20 cellular contexts compared by ENCODE assay signal in genomic region chr6:157728183-157728881, GRCh38.
A peak's percentile ranks its signal among the peaks of the same experiment; 100 is the strongest.
DNase-seq lines count a peak whose midpoint lies in the region; ATAC-seq and TF ChIP-seq lines count a peak whose summit lies in the region.
"Had no signal": no experiment of that assay in that cellular context is flagged by ENCODE, and none has a peak within 500 bp of the region (broad histone marks: within the 10 kb centered on the region; RNA-seq: fewer than 3 reads in every experiment).

No MANE protein-coding gene starts in this region.

- H3K4me3 ChIP-seq in mucosa of descending colon, result no peak overlapping the region
- H3K4me3 ChIP-seq: GM12878, GM23248, SK-N-MC had no signal

- DNase-seq in COLO829 (ENCODE audit: low spot score), result peak; percentile 43
- peak; percentile 79 for DNase-seq in HuH-7 (ENCODE audit: low spot score)
- DNase-seq in SW480 (ENCODE audit: low spot score), result peak; percentile 89
- DNase-seq in mucosa of descending colon, result no peak
- no peak for DNase-seq in NCI-H1048 (lab: John Stamatoyannopoulos, UW)
- no peak for DNase-seq in DMS53 treated with DMSO at 0.1 percent for 48 hours (lab: John Stamatoyannopoulos, UW; ENCODE audit: unreplicated experiment)
- DNase-seq in NOMO-1 (lab: John Stamatoyannopoulos, UW; ENCODE audit: unreplicated experiment in 2 of 2), result no peak
- DNase-seq: CD4-positive, CD25-positive, alpha-beta regulatory T cell; DND-41; GM23248; Karpas-422; NCI-H1105 treated with DMSO at 0.1 percent for 48 hours; NCI-H1930; NCI-H446; NCI-H82; T-helper 1 cell had no signal

- peak; percentile 93 for ATAC-seq in mucosa of descending colon
- no peak for ATAC-seq in HG03025 (IDR thresholded peaks at IDR 0.05; ENCODE audit: low FRiP score, unreplicated experiment)
- ATAC-seq: GM12878, HCT116 had no signal

- no peak for TF ChIP-seq CTCF in mucosa of descending colon (IDR thresholded peaks at IDR 0.05)

- no peaks in the 10 kb centered on the region for H3K4me1 ChIP-seq in mucosa of descending colon (ENCODE audit: low read depth)

- no peaks in the 10 kb centered on the region for H3K36me3 ChIP-seq in mucosa of descending colon (ENCODE audit: low read depth)

- peaks cover 7% of the 10 kb centered on the region for H3K9me3 ChIP-seq in mucosa of descending colon

- intact Hi-C loops in mucosa of descending colon (cut with DNase I, micrococcal nuclease), result no loop called here

Comparison
In these comparisons a context has a peak if more than half of its experiments do, and no peak if none do; other contexts are left out.
1. DNase-seq: peak in COLO829 (single experiment), HuH-7 (single experiment) and SW480 (single experiment); none in mucosa of descending colon (0 of 3), NCI-H1048 (single experiment), DMS53 treated with DMSO at 0.1 percent for 48 hours (single experiment) and NOMO-1 (0 of 2).